ENCODE assay signal across 8 cellular contexts in the genomic region with DNA sequence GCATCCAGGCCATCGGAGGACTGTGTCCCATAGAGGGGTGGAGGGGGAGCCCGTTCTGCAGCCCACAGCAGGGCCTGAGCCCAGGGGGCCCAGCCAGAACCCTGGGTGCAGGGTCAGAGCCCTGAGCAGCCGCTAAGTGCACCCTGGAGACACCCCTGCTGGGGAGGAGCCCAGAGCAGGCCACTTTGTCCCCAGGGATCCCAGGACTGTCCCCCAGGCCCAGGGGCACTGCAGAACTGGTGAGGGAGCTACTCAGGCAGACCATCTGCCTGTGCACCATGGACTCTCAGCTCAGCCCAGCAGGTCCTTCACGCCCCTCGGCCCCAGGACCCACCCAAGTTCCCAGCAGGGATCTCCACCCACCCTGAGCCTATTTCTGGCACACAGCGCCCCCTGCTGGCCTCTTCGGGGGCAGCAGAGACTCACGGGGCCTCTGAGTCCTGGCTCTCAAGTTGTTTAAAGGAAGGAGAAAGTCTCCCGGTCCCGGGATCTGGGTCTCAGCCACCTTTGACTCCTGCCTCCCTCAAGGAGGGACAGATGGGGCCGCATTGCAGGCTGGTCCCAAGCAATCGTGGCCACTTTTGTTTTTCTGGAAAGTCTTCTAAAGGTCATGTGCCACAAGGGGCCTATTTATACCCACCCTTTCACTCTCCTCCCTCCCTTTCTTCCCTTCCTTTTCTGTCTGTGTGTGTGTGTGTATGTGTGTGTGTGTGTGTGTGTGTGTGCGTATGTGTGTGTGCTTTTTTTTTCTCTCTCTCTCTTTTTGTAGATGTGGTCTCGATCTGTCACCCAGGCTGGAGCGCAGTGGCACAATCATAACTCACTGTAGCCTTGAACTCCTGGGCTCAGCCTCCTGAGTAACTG.
A peak's percentile ranks its signal among the peaks of the same experiment; 100 is the strongest.
DNase-seq lines count a peak whose midpoint lies in the region; ATAC-seq, FAIRE-seq and TF ChIP-seq lines count a peak whose summit lies in the region.

No MANE protein-coding gene starts in this region.

- CTCF ChIA-PET in AG04450 (lab: Charles Lee) = interaction anchor here (0.5 to 4.0 kb wide), 18 partner anchors 9 to 734 kb away, joined by 3 to 36 read pairs (median 4); partner anchors contain the start of genes COL26A1 and IFT22
- CTCF ChIA-PET in PC-3 (lab: Charles Lee) = interaction anchor here (0.6 kb wide), 1 partner anchor 69 kb away, joined by 3 read pairs; no protein-coding TSS in a partner anchor

- H2AFZ ChIP-seq in PC-3 (ENCODE audit: low read length) (peak overlapping the region; percentile 43; the same call in 1 of the 2 replicates), parathyroid adenoma (no peak overlapping the region)

- H3K9me3 ChIP-seq in AG04450 (ENCODE audit: control insufficient read depth, insufficient read depth, low read length) (peaks cover 5% of the 10 kb centered on the region; the same call in 1 of the 2 replicates), PC-3 (ENCODE audit: low read length) (no peaks in the 10 kb centered on the region), parathyroid adenoma (ENCODE audit: control insufficient read depth, low read length) (no peaks in the 10 kb centered on the region)

- H4K20me1 ChIP-seq in PC-3 (ENCODE audit: low read length) = no peaks in the 10 kb centered on the region

- no peak overlapping the region for H3K27ac ChIP-seq in AG04450 (ENCODE audit: low read depth, low read length)
- no peak overlapping the region for H3K27ac ChIP-seq in PC-3 (ENCODE audit: low read length)
- no peak overlapping the region for H3K27ac ChIP-seq in foreskin keratinocyte
- no peak overlapping the region for H3K27ac ChIP-seq in parathyroid adenoma

- no peak overlapping the region for H3K4me2 ChIP-seq in PC-3 (ENCODE audit: low read length)
- H3K4me2 ChIP-seq in parathyroid adenoma (ENCODE audit: low read length) = no peak overlapping the region

- H3K27me3 ChIP-seq in AG04450 (ENCODE audit: control insufficient read depth, insufficient read depth, low read length) = peaks cover 4% of the 10 kb centered on the region
- H3K27me3 ChIP-seq in PC-3 (ENCODE audit: low read length) = no peaks in the 10 kb centered on the region
- H3K27me3 ChIP-seq in foreskin keratinocyte = peaks cover 5% of the 10 kb centered on the region
- H3K27me3 ChIP-seq in parathyroid adenoma (ENCODE audit: control insufficient read depth, insufficient read depth, low read length) = no peaks in the 10 kb centered on the region

- no peaks in the 10 kb centered on the region for H3K9me3 Mint-ChIP-seq in activated T-helper 17 cell treated with anti-CD3 and anti-CD28 coated beads, Interleukin-2, amount 50 U/mL, for 72 hours

- no TSS peak for BruUV-seq in PC-3 (replicated peaks; lab: Mats Ljungman, UMichigan)

- peaks cover 10% of the 10 kb centered on the region for H3K27me3 Mint-ChIP-seq in activated T-helper 17 cell treated with anti-CD3 and anti-CD28 coated beads, Interleukin-2, amount 50 U/mL, for 72 hours

- POLR2A ChIA-PET in AG04450 (lab: Yijun Ruan, JAX) (no interaction called here), PC-3 (lab: Charles Lee; ENCODE audit: unreplicated experiment) (no interaction called here)

- no peak overlapping the region for H3K9ac ChIP-seq in PC-3 (ENCODE audit: low read length)
- no peak overlapping the region for H3K9ac ChIP-seq in parathyroid adenoma

- H3K27ac Mint-ChIP-seq in activated T-helper 17 cell treated with anti-CD3 and anti-CD28 coated beads, Interleukin-2, amount 50 U/mL, for 72 hours = no peak overlapping the region

- no peak overlapping the region for H3K4me3 Mint-ChIP-seq in activated T-helper 17 cell treated with anti-CD3 and anti-CD28 coated beads, Interleukin-2, amount 50 U/mL, for 72 hours

- no peaks in the 10 kb centered on the region for H3F3A ChIP-seq in PC-3 (ENCODE audit: low read length, unreplicated experiment)

- H3K4me3 ChIP-seq in AG04450 (ENCODE audit: low read depth, low read length) (no peak overlapping the region), PC-3 (ENCODE audit: low read length) (no peak overlapping the region), parathyroid adenoma (ENCODE audit: low read depth, low read length) (no peak overlapping the region)

- ATAC-seq in PC-3 = peak; percentile 77
- peak; percentile 54 for ATAC-seq in activated T-helper 17 cell treated with anti-CD3 and anti-CD28 coated beads, Interleukin-2, amount 50 U/mL, for 72 hours (replicated peaks)
- peak; percentile 53 for ATAC-seq in foreskin keratinocyte
- ATAC-seq in GM18519 (IDR thresholded peaks at IDR 0.05; ENCODE audit: low FRiP score, unreplicated experiment) = no peak

- no peaks in the 10 kb centered on the region for H3K9me2 ChIP-seq in PC-3 (replicated peaks; ENCODE audit: low read length)

- no peaks in the 10 kb centered on the region for H3K36me3 ChIP-seq in PC-3 (ENCODE audit: low read depth, low read length)
- H3K36me3 ChIP-seq in parathyroid adenoma (ENCODE audit: control insufficient read depth, insufficient read depth, low read length) = no peaks in the 10 kb centered on the region

- intact Hi-C loops in PC-3 (cut with micrococcal nuclease) = loop anchor here (2.0 kb wide), 1 partner anchor 174 kb away; no protein-coding TSS in a partner anchor

- no peaks in the 10 kb centered on the region for H3K79me2 ChIP-seq in PC-3 (ENCODE audit: low read length)
- no peaks in the 10 kb centered on the region for H3K79me2 ChIP-seq in parathyroid adenoma

- no peaks in the 10 kb centered on the region for H3K4me1 ChIP-seq in PC-3 (ENCODE audit: insufficient read depth, low read length)
- no peaks in the 10 kb centered on the region for H3K4me1 ChIP-seq in foreskin keratinocyte
- no peaks in the 10 kb centered on the region for H3K4me1 ChIP-seq in parathyroid adenoma

- FAIRE-seq in urothelium cell line (lab: Jason Lieb, UNC) = no peak

- H3K36me3 Mint-ChIP-seq in activated T-helper 17 cell treated with anti-CD3 and anti-CD28 coated beads, Interleukin-2, amount 50 U/mL, for 72 hours (ENCODE audit: low read depth) = no peaks in the 10 kb centered on the region

- peak; percentile 83 for TF ChIP-seq CTCF in AG04450 (IDR thresholded peaks at IDR 0.05; ENCODE audit: low read depth, low read length)
- peak; percentile 90 for TF ChIP-seq CTCF in PC-3 (conservative IDR thresholded peaks at IDR 0.05; ENCODE audit: low read depth, low read length)
- peak; percentile 81 for TF ChIP-seq CTCF in foreskin keratinocyte (conservative IDR thresholded peaks at IDR 0.05)
- peak; percentile 75 for TF ChIP-seq CTCF in parathyroid adenoma (IDR thresholded peaks at IDR 0.05)

- no peak for DNase-seq in AG04450 (ENCODE audit: low read depth, low spot score)
- peak; percentile 66 for DNase-seq in GM19238 (ENCODE audit: insufficient read length, low spot score)
- peak; percentile 62 for DNase-seq in PC-3
- DNase-seq in foreskin keratinocyte = peak; percentile 7 to 16
- DNase-seq in urothelium cell line (ENCODE audit: low spot score) = peak; percentile 92

- peaks cover 9% of the 10 kb centered on the region for H3K4me1 Mint-ChIP-seq in activated T-helper 17 cell treated with anti-CD3 and anti-CD28 coated beads, Interleukin-2, amount 50 U/mL, for 72 hours
